Comparison of ENCODE assay signal across 12 cellular contexts in genomic region chr10:30459283-30459682, GRCh38. TPM values are rescaled to one million over a fixed set of nuclear protein-coding genes. Genes with fewer than 3 reads are reported as not detected.
DNase-seq lines count a peak whose midpoint lies in the region; ATAC-seq and TF ChIP-seq lines count a peak whose summit lies in the region.
"Had no signal": no experiment of that assay in that cellular context is flagged by ENCODE, and none has a peak within 500 bp of the region (broad histone marks: within the 10 kb centered on the region; RNA-seq: fewer than 3 reads in every experiment).

No MANE protein-coding gene starts in this region.

- no peak for TF ChIP-seq EP300 in stomach (IDR thresholded peaks at IDR 0.05)

- TF ChIP-seq CTCF in adrenal gland (IDR thresholded peaks at IDR 0.05) = no peak
- TF ChIP-seq CTCF in stomach (IDR thresholded peaks at IDR 0.05) = no peak

- H3K4me3 ChIP-seq in adrenal gland (no peak overlapping the region), stomach (no peak overlapping the region)

- H3K27me3 ChIP-seq in adrenal gland (no peaks in the 10 kb centered on the region), stomach (no peaks in the 10 kb centered on the region)

- WGBS in adrenal gland, 4 donors = 80 to 93% (median 82%) methylated on average over 6 of the region's 6 CpGs
- WGBS in stomach, 5 donors = 79 to 99% (median 85%) methylated on average over 6 of the region's 6 CpGs

- peak overlapping the region in 2 of 5 donors; percentile 43 to 62 for H3K27ac ChIP-seq in adrenal gland
- H3K27ac ChIP-seq in stomach = peak overlapping the region in 4 of 5 donors; percentile 25 to 65 (median 42)

- TF ChIP-seq POLR2A in adrenal gland (IDR thresholded peaks at IDR 0.05) (no peak), stomach (IDR thresholded peaks at IDR 0.05) (no peak)

- H3K36me3 ChIP-seq in adrenal gland (replicated peaks in 1 of 2) (peaks cover 0 to 61% of the 10 kb centered on the region in 2 donors), stomach (peaks cover 33 to 59% (median 54%) of the 10 kb centered on the region in 4 donors)

- peak; percentile 68 for ATAC-seq in left lobe of liver

- intact Hi-C loops in adrenal gland (cut with DNase I) = no loop called here
- intact Hi-C loops in stomach (cut with DNase I; ENCODE audit: low total_unique reads) = no loop called here

- H3K9me3 ChIP-seq in adrenal gland (replicated peaks in 1 of 3) (no peaks in the 10 kb centered on the region), stomach (no peaks in the 10 kb centered on the region)

- H3K4me1 ChIP-seq in adrenal gland (replicated peaks in 1 of 2) (peaks cover 9 to 35% of the 10 kb centered on the region in 2 donors), stomach (peaks cover 12 to 61% (median 36%) of the 10 kb centered on the region in 4 donors)

- DNase-seq in Kasumi-1 (lab: John Stamatoyannopoulos, UW) = peak; percentile 89 to 96
- DNase-seq in adrenal gland = peak in 6 of 7 donors; percentile 29 to 61 (median 51)
- DNase-seq in left lobe of liver (ENCODE audit: low spot score) = no peak
- no peak for DNase-seq in stomach
- no peak for DNase-seq in NCI-H128 (lab: John Stamatoyannopoulos, UW; ENCODE audit: unreplicated experiment)
- no peak for DNase-seq in stimulated activated naive CD4-positive, alpha-beta T cell (lab: John Stamatoyannopoulos, UW)
- DNase-seq in LoVo (ENCODE audit: low spot score) = no peak
- DNase-seq: foreskin melanocyte; occipital lobe; RPMI8226; stimulated activated CD4-positive, alpha-beta T cell treated with anti-CD3 and anti-CD28 coated beads, Interleukin-1b, Interleukin-23, amount 100 ng/mL, for 48 hours; stimulated activated naive CD4-positive, alpha-beta T cell treated with Interleukin-2 at 50 U/mL for 16 hours had no signal

RNA-seq across cellular contexts. Expression of gene MAP3K8, which starts 25.3 kb away (rescaled TPM):
- total RNA-seq in adrenal gland = 10 to 100 TPM in 7 of 8 donors, 1 to 10 TPM in 1; 2.0 to 58.0 (median 27.1) TPM
- 10 to 100 TPM; 13.4 to 32.4 (median 13.7) TPM for polyA plus RNA-seq in adrenal gland
- 2.9 TPM for total RNA-seq in left lobe of liver
- 10 to 100 TPM in 4 of 5 donors, 1 to 10 TPM in 1; 2.2 to 38.7 (median 15.6) TPM for total RNA-seq in stomach
- polyA plus RNA-seq in stomach = 10 to 100 TPM in 2 of 3 donors, 1 to 10 TPM in 1; 6.7 to 11.9 (median 11.9) TPM

Comparison
In these comparisons a context has a peak if more than half of its experiments do, and no peak if none do; other contexts are left out.
1. DNase-seq: peak in Kasumi-1 (2 of 2) and adrenal gland (6 of 7); none in left lobe of liver (single experiment), stomach (single experiment), NCI-H128 (single experiment), stimulated activated naive CD4-positive, alpha-beta T cell (0 of 6) and LoVo (single experiment).